ENCODE assay signal across 23 cellular contexts in genomic region chr4:54218736-54219135, GRCh38. TPM values are rescaled to one million over a fixed set of nuclear protein-coding genes. Genes with fewer than 3 reads are reported as not detected.
"Had no signal": no experiment of that assay in that cellular context is flagged by ENCODE, and none has a peak within 500 bp of the region (broad histone marks: within the 10 kb centered on the region; RNA-seq: fewer than 3 reads in every experiment).

No MANE protein-coding gene starts in this region.

- DNase-seq: activated CD4-positive, alpha-beta T cell treated with anti-CD3 and anti-CD28 coated beads, Interleukin-2, amount 50 U/mL, for 1 hour; activated CD4-positive, CD25-positive, alpha-beta regulatory T cell treated with anti-CD3 and anti-CD28 coated beads, Interleukin-2, amount 50 U/mL, for 72 hours; activated CD8-positive, alpha-beta T cell treated with anti-CD3 and anti-CD28 coated beads, Interleukin-2, amount 10 ng/mL, durations not matched to agents 7 days and 5 days; activated T-cell treated with anti-CD3 and anti-CD28 coated beads, Interleukin-2, amount 50 U/mL, for 24 hours; aorta; effector memory CD4-positive, alpha-beta T cell; foreskin keratinocyte; left ventricle myocardium inferior; midbrain; natural killer cell; ovary; spleen; stimulated activated CD4-positive, alpha-beta T cell treated with anti-CD3 and anti-CD28 coated beads, Interleukin-4, amount 100 ng/mL, for 1 hour; stimulated activated naive CD4-positive, alpha-beta T cell treated with Interleukin-2 at 50 U/mL for 16 hours; upper lobe of right lung; WERI-Rb-1 had no signal

- H3K27ac Mint-ChIP-seq: activated CD8-positive, alpha-beta T cell treated with anti-CD3 and anti-CD28 coated beads, Interleukin-2, amount 10 ng/mL, durations not matched to agents 7 days and 5 days; activated naive CD4-positive, alpha-beta T cell treated with anti-CD3 and anti-CD28 coated beads, Interleukin-2, amount 50 U/mL, for 72 hours; activated T-cell treated with anti-CD3 and anti-CD28 coated beads, Interleukin-2, amount 50 U/mL, for 24 hours; activated T-helper 17 cell treated with anti-CD3 and anti-CD28 coated beads, Interleukin-2, amount 50 U/mL, for 72 hours; natural killer cell had no signal

- H3K36me3 Mint-ChIP-seq: activated naive CD4-positive, alpha-beta T cell treated with anti-CD3 and anti-CD28 coated beads, Interleukin-2, amount 50 U/mL, for 72 hours; natural killer cell had no signal

- ATAC-seq: activated T-helper 17 cell treated with anti-CD3 and anti-CD28 coated beads, Interleukin-2, amount 50 U/mL, for 72 hours; upper lobe of right lung had no signal

- H3K9me3 ChIP-seq: breast epithelium, left ventricle myocardium inferior, neutrophil, ovary, prostate gland, spleen, thoracic aorta, upper lobe of right lung had no signal

- H3K9me3 Mint-ChIP-seq: activated naive CD4-positive, alpha-beta T cell treated with anti-CD3 and anti-CD28 coated beads, Interleukin-2, amount 50 U/mL, for 72 hours; activated T-cell treated with anti-CD3 and anti-CD28 coated beads, Interleukin-2, amount 50 U/mL, for 24 hours; activated T-helper 17 cell treated with anti-CD3 and anti-CD28 coated beads, Interleukin-2, amount 50 U/mL, for 72 hours; central memory CD8-positive, alpha-beta T cell; natural killer cell had no signal

- H3K4me3 Mint-ChIP-seq: activated CD8-positive, alpha-beta T cell treated with anti-CD3 and anti-CD28 coated beads, Interleukin-2, amount 10 ng/mL, durations not matched to agents 7 days and 5 days; activated T-cell treated with anti-CD3 and anti-CD28 coated beads, Interleukin-2, amount 50 U/mL, for 24 hours; activated T-helper 17 cell treated with anti-CD3 and anti-CD28 coated beads, Interleukin-2, amount 50 U/mL, for 72 hours; central memory CD8-positive, alpha-beta T cell; natural killer cell had no signal

- H3K27me3 ChIP-seq: breast epithelium, ovary had no signal

- H3K27ac ChIP-seq: breast epithelium, foreskin keratinocyte, left ventricle myocardium inferior, neutrophil, ovary, prostate gland, spleen, thoracic aorta, upper lobe of right lung, WERI-Rb-1 had no signal

- H3K4me1 Mint-ChIP-seq: activated T-helper 17 cell treated with anti-CD3 and anti-CD28 coated beads, Interleukin-2, amount 50 U/mL, for 72 hours; central memory CD8-positive, alpha-beta T cell had no signal

- H3K36me3 ChIP-seq: breast epithelium, left ventricle myocardium inferior, neutrophil, ovary, prostate gland, spleen, thoracic aorta, upper lobe of right lung, WERI-Rb-1 had no signal

- H3K4me3 ChIP-seq: breast epithelium, left ventricle myocardium inferior, ovary, prostate gland, upper lobe of right lung had no signal

- H3K4me1 ChIP-seq: breast epithelium, foreskin keratinocyte, prostate gland, upper lobe of right lung had no signal

RNA-seq across cellular contexts. Expression of gene PDGFRA, which starts 10.4 kb away (rescaled TPM):
- total RNA-seq: activated CD8-positive, alpha-beta T cell treated with anti-CD3 and anti-CD28 coated beads, Interleukin-2, amount 10 ng/mL, durations not matched to agents 7 days and 5 days had no signal
- polyA plus RNA-seq: foreskin keratinocyte had no signal
